ENCODE assay signal across 16 cellular contexts in the genomic region with DNA sequence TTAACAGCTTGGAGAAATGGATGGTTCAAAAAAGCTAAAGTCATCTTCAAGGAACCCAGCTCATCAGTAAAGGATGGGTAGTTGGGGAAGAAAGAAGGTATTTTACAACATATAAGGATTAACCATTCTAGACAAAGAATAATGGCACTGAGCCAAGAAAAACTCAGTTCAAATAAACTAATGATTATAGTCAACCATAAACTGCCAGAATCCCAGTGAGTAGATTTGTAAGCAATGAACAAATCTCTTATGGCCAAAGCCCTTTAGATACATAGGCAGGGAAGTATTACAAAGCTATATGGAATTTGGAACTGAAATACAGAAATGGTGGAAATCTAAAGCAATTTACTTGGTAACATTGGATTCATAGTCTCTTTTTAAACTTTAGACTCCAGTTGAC.
DNase-seq lines count a peak whose midpoint lies in the region; ATAC-seq and TF ChIP-seq lines count a peak whose summit lies in the region.
"Had no signal": no experiment of that assay in that cellular context is flagged by ENCODE, and none has a peak within 500 bp of the region (broad histone marks: within the 10 kb centered on the region; RNA-seq: fewer than 3 reads in every experiment).

No MANE protein-coding gene starts in this region.

- CTCF ChIA-PET in activated CD8-positive, alpha-beta memory T cell treated with anti-CD3 and anti-CD28 coated beads, Interleukin-2, amount 10 ng/mL, durations not matched to agents 7 days and 5 days (lab: Charles Lee), result no interaction called here

- ATAC-seq in GM21737 (IDR thresholded peaks at IDR 0.05; ENCODE audit: unreplicated experiment), result no peak
- no peak for ATAC-seq in activated T-helper 17 cell treated with anti-CD3 and anti-CD28 coated beads, Interleukin-2, amount 50 U/mL, for 72 hours (replicated peaks)
- ATAC-seq in activated CD8-positive, alpha-beta memory T cell treated with anti-CD3 and anti-CD28 coated beads, Interleukin-2, amount 10 ng/mL, durations not matched to agents 7 days and 5 days, result no peak
- ATAC-seq: heart left ventricle; stimulated activated memory B cell treated with anti-CD40 and anti-IgM and Interleukin-4, amounts not matched to agents 10 μg/mL and 1 μg/mL and 100 μg/mL, for 72 hours had no signal

- H3K27ac Mint-ChIP-seq in HFFc6 (no peak overlapping the region), brain (peak overlapping the region in 3 of 5 experiments; percentile 7 to 61 (median 14))
- no peak overlapping the region for H3K27ac Mint-ChIP-seq in activated T-helper 17 cell treated with anti-CD3 and anti-CD28 coated beads, Interleukin-2, amount 50 U/mL, for 72 hours
- no peak overlapping the region for H3K27ac Mint-ChIP-seq in activated CD8-positive, alpha-beta memory T cell treated with anti-CD3 and anti-CD28 coated beads, Interleukin-2, amount 10 ng/mL, durations not matched to agents 7 days and 5 days
- H3K27ac Mint-ChIP-seq: activated naive CD4-positive, alpha-beta T cell treated with anti-CD3 and anti-CD28 coated beads, Interleukin-2, amount 10 ng/mL, durations not matched to agents 7 days and 5 days; stimulated activated memory B cell treated with anti-CD40 and anti-IgM and Interleukin-4, amounts not matched to agents 10 μg/mL and 1 μg/mL and 100 μg/mL, for 72 hours had no signal

- H3K36me3 Mint-ChIP-seq in HFFc6 (ENCODE audit: low read depth) (peaks cover 27% of the 10 kb centered on the region), brain (peaks cover 10% of the 10 kb centered on the region)
- H3K36me3 Mint-ChIP-seq in activated T-helper 17 cell treated with anti-CD3 and anti-CD28 coated beads, Interleukin-2, amount 50 U/mL, for 72 hours (ENCODE audit: low read depth), result peaks cover 38% of the 10 kb centered on the region
- peaks cover 18% of the 10 kb centered on the region for H3K36me3 Mint-ChIP-seq in activated CD8-positive, alpha-beta memory T cell treated with anti-CD3 and anti-CD28 coated beads, Interleukin-2, amount 10 ng/mL, durations not matched to agents 7 days and 5 days

- H3K4me3 Mint-ChIP-seq in HFFc6 (peak overlapping the region; percentile 33; the same call in 1 of the 2 replicates), brain (no peak overlapping the region)
- H3K4me3 Mint-ChIP-seq in activated T-helper 17 cell treated with anti-CD3 and anti-CD28 coated beads, Interleukin-2, amount 50 U/mL, for 72 hours, result no peak overlapping the region
- no peak overlapping the region for H3K4me3 Mint-ChIP-seq in activated CD8-positive, alpha-beta memory T cell treated with anti-CD3 and anti-CD28 coated beads, Interleukin-2, amount 10 ng/mL, durations not matched to agents 7 days and 5 days
- H3K4me3 Mint-ChIP-seq: activated naive CD4-positive, alpha-beta T cell treated with anti-CD3 and anti-CD28 coated beads, Interleukin-2, amount 10 ng/mL, durations not matched to agents 7 days and 5 days; neural crest cell; stimulated activated memory B cell treated with anti-CD40 and anti-IgM and Interleukin-4, amounts not matched to agents 10 μg/mL and 1 μg/mL and 100 μg/mL, for 72 hours had no signal

- peaks cover 10% of the 10 kb centered on the region for H3K27me3 Mint-ChIP-seq in HFFc6 (ENCODE audit: insufficient read depth)
- H3K27me3 Mint-ChIP-seq in brain, result no peaks in the 10 kb centered on the region
- H3K27me3 Mint-ChIP-seq in activated T-helper 17 cell treated with anti-CD3 and anti-CD28 coated beads, Interleukin-2, amount 50 U/mL, for 72 hours, result no peaks in the 10 kb centered on the region
- H3K27me3 Mint-ChIP-seq in activated CD8-positive, alpha-beta memory T cell treated with anti-CD3 and anti-CD28 coated beads, Interleukin-2, amount 10 ng/mL, durations not matched to agents 7 days and 5 days, result no peaks in the 10 kb centered on the region
- H3K27me3 Mint-ChIP-seq: activated naive CD4-positive, alpha-beta T cell treated with anti-CD3 and anti-CD28 coated beads, Interleukin-2, amount 10 ng/mL, durations not matched to agents 7 days and 5 days; stimulated activated memory B cell treated with anti-CD40 and anti-IgM and Interleukin-4, amounts not matched to agents 10 μg/mL and 1 μg/mL and 100 μg/mL, for 72 hours had no signal

- H3K4me1 Mint-ChIP-seq in HFFc6 (ENCODE audit: low read depth) (peaks cover 33% of the 10 kb centered on the region), brain (peaks cover 33% of the 10 kb centered on the region)
- no peaks in the 10 kb centered on the region for H3K4me1 Mint-ChIP-seq in activated T-helper 17 cell treated with anti-CD3 and anti-CD28 coated beads, Interleukin-2, amount 50 U/mL, for 72 hours
- H3K4me1 Mint-ChIP-seq in activated CD8-positive, alpha-beta memory T cell treated with anti-CD3 and anti-CD28 coated beads, Interleukin-2, amount 10 ng/mL, durations not matched to agents 7 days and 5 days, result peaks cover 17% of the 10 kb centered on the region

- peak; percentile 36 for DNase-seq in DMS 273 (lab: John Stamatoyannopoulos, UW; ENCODE audit: unreplicated experiment)
- no peak for DNase-seq in DMS 273 treated with DMSO at 0.1 percent for 48 hours (lab: John Stamatoyannopoulos, UW)
- peak; percentile 62 for DNase-seq in HFFc6
- DNase-seq in lung microvascular endothelial cell (ENCODE audit: low read depth in 2 of 2), result peak; percentile 48 to 69
- no peak for DNase-seq in activated CD8-positive, alpha-beta memory T cell treated with anti-CD3 and anti-CD28 coated beads, Interleukin-2, amount 10 ng/mL, durations not matched to agents 7 days and 5 days
- DNase-seq: activated naive CD4-positive, alpha-beta T cell treated with anti-CD3 and anti-CD28 coated beads, Interleukin-2, amount 10 ng/mL, durations not matched to agents 7 days and 5 days; heart left ventricle; Karpas-422; NCI-H345; Right ventricle myocardium superior; thyroid gland had no signal

- TF ChIP-seq CTCF in HFFc6 (IDR thresholded peaks at IDR 0.05) (no peak), brain (conservative IDR thresholded peaks at IDR 0.05) (no peak)

- H3K9me3 Mint-ChIP-seq in HFFc6 (no peaks in the 10 kb centered on the region), brain (no peaks in the 10 kb centered on the region)
- no peaks in the 10 kb centered on the region for H3K9me3 Mint-ChIP-seq in activated T-helper 17 cell treated with anti-CD3 and anti-CD28 coated beads, Interleukin-2, amount 50 U/mL, for 72 hours
- no peaks in the 10 kb centered on the region for H3K9me3 Mint-ChIP-seq in activated CD8-positive, alpha-beta memory T cell treated with anti-CD3 and anti-CD28 coated beads, Interleukin-2, amount 10 ng/mL, durations not matched to agents 7 days and 5 days (ENCODE audit: low read depth)
- H3K9me3 Mint-ChIP-seq: activated naive CD4-positive, alpha-beta T cell treated with anti-CD3 and anti-CD28 coated beads, Interleukin-2, amount 10 ng/mL, durations not matched to agents 7 days and 5 days; stimulated activated memory B cell treated with anti-CD40 and anti-IgM and Interleukin-4, amounts not matched to agents 10 μg/mL and 1 μg/mL and 100 μg/mL, for 72 hours had no signal

Comparison
In these comparisons a context has a peak if more than half of its experiments do, and no peak if none do; other contexts are left out.
1. DNase-seq: peak in DMS 273 (single experiment), HFFc6 (single experiment) and lung microvascular endothelial cell (2 of 2); none in DMS 273 treated with DMSO at 0.1 percent for 48 hours (single experiment) and activated CD8-positive, alpha-beta memory T cell treated with anti-CD3 and anti-CD28 coated beads, Interleukin-2, amount 10 ng/mL, durations not matched to agents 7 days and 5 days (single experiment).
2. H3K27ac Mint-ChIP-seq: peak in brain (3 of 5); none in HFFc6 (single experiment), activated T-helper 17 cell treated with anti-CD3 and anti-CD28 coated beads, Interleukin-2, amount 50 U/mL, for 72 hours (single experiment) and activated CD8-positive, alpha-beta memory T cell treated with anti-CD3 and anti-CD28 coated beads, Interleukin-2, amount 10 ng/mL, durations not matched to agents 7 days and 5 days (single experiment).